In genomic region chr12:40969796-40970195, GRCh38 we compare ENCODE assay signal across 21 cellular contexts.
DNase-seq lines count a peak whose midpoint lies in the region; ATAC-seq and TF ChIP-seq lines count a peak whose summit lies in the region.
"Had no signal": no experiment of that assay in that cellular context is flagged by ENCODE, and none has a peak within 500 bp of the region (broad histone marks: within the 10 kb centered on the region; RNA-seq: fewer than 3 reads in every experiment).

No MANE protein-coding gene starts in this region.

- intact Hi-C loops in HCT116 (cut with micrococcal nuclease), result loop anchor here (10.0 kb wide), 1 partner anchor 295 kb away; no protein-coding TSS in a partner anchor

- H3K27ac Mint-ChIP-seq in neural progenitor cell (no peak overlapping the region), type B pancreatic cell (no peak overlapping the region)
- H3K27ac Mint-ChIP-seq: CD8-positive, alpha-beta T cell; HFFc6 had no signal

- no peaks in the 10 kb centered on the region for H3K9me3 ChIP-seq in HCT116 (ENCODE audit: control insufficient read depth in 1 of 2, insufficient read depth in 1 of 2, low read depth in 1 of 2, low read length in 2 of 2)
- no peaks in the 10 kb centered on the region for H3K9me3 ChIP-seq in neural progenitor cell (ENCODE audit: low read depth)
- H3K9me3 ChIP-seq: A549, Caco-2 had no signal

- POLR2A ChIA-PET in HCT116 (lab: Charles Lee), result no interaction called here

- H3K4me3 Mint-ChIP-seq in neural progenitor cell (no peak overlapping the region), type B pancreatic cell (no peak overlapping the region)
- H3K4me3 Mint-ChIP-seq: CD8-positive, alpha-beta T cell; HFFc6 had no signal

- H3K27me3 ChIP-seq in HCT116 (ENCODE audit: insufficient read depth, low read length) (no peaks in the 10 kb centered on the region), neural progenitor cell (no peaks in the 10 kb centered on the region)

- TF ChIP-seq CTCF in HCT116 (IDR thresholded peaks at IDR 0.05 in 2 of 3, conservative IDR thresholded peaks at IDR 0.05 in 1 of 3; ENCODE audit: borderline replicate concordance in 1 of 3, insufficient read depth in 1 of 3, low read depth in 2 of 3, low read length in 2 of 3), result no peak
- no peak for TF ChIP-seq CTCF in neural progenitor cell (IDR thresholded peaks at IDR 0.05)
- TF ChIP-seq CTCF in type B pancreatic cell (conservative IDR thresholded peaks at IDR 0.05), result no peak

- H3K36me3 Mint-ChIP-seq in neural progenitor cell (no peaks in the 10 kb centered on the region), type B pancreatic cell (no peaks in the 10 kb centered on the region)
- H3K36me3 Mint-ChIP-seq: CD8-positive, alpha-beta T cell had no signal

- no peak overlapping the region for H2AFZ ChIP-seq in HCT116 (ENCODE audit: low read depth, low read length, poor library complexity, severe bottlenecking)
- no peak overlapping the region for H2AFZ ChIP-seq in neural progenitor cell (replicated peaks)

- no peak for ATAC-seq in HCT116
- ATAC-seq in HG03457 (IDR thresholded peaks at IDR 0.05; ENCODE audit: unreplicated experiment), result no peak
- ATAC-seq: CD8-positive, alpha-beta T cell; Panc1 had no signal

- no peak overlapping the region for H3K4me3 ChIP-seq in HCT116 (replicated peaks in 1 of 2; ENCODE audit: low read depth in 1 of 2, low read length in 2 of 2)
- H3K4me3 ChIP-seq in neural progenitor cell, result no peak overlapping the region
- H3K4me3 ChIP-seq: A549 had no signal

- BruUV-seq in HCT116 (replicated peaks; lab: Mats Ljungman, UMichigan), result no TSS peak

- TF ChIP-seq POLR2A in HCT116 (IDR thresholded peaks at IDR 0.05; ENCODE audit: borderline replicate concordance, extremely low read depth, insufficient read depth, insufficient read length), result no peak

- H4K20me1 ChIP-seq in HCT116 (ENCODE audit: insufficient read depth) (no peaks in the 10 kb centered on the region), neural progenitor cell (ENCODE audit: low read depth) (no peaks in the 10 kb centered on the region)

- H3K4me2 ChIP-seq in HCT116 (ENCODE audit: low read length) (peak overlapping the region; percentile 16; the same call in 1 of the 2 replicates), neural progenitor cell (no peak overlapping the region)
- H3K4me2 ChIP-seq: A549 had no signal

- H3K4me1 Mint-ChIP-seq in neural progenitor cell (no peaks in the 10 kb centered on the region), type B pancreatic cell (ENCODE audit: unreplicated experiment) (no peaks in the 10 kb centered on the region)

- H3K4me1 ChIP-seq in HCT116 (ENCODE audit: control insufficient read depth in 1 of 2, insufficient read depth in 2 of 2, low read length in 2 of 2) (no peaks in the 10 kb centered on the region), neural progenitor cell (no peaks in the 10 kb centered on the region)
- H3K4me1 ChIP-seq: A549, Caco-2 had no signal

- H3K9ac ChIP-seq in HCT116 (ENCODE audit: low read length) (no peak overlapping the region), neural progenitor cell (no peak overlapping the region)

- H3K9me3 Mint-ChIP-seq in neural progenitor cell (peaks cover 2% of the 10 kb centered on the region), type B pancreatic cell (no peaks in the 10 kb centered on the region)
- H3K9me3 Mint-ChIP-seq: CD8-positive, alpha-beta T cell; HFFc6 had no signal

- no peaks in the 10 kb centered on the region for H3F3A ChIP-seq in neural progenitor cell (ENCODE audit: low read depth)

- DNase-seq in DMS114 treated with DMSO at 0.1 percent for 48 hours (lab: John Stamatoyannopoulos, UW; ENCODE audit: unreplicated experiment), result peak; percentile 36
- no peak for DNase-seq in HCT116 (ENCODE audit: low read depth, low spot score)
- DNase-seq in iPS-NIHi11 (ENCODE audit: low spot score), result peak; percentile 4
- peak; percentile 8 for DNase-seq in neural progenitor cell (ENCODE audit: low spot score)
- no peak for DNase-seq in NCI-H1694 (lab: John Stamatoyannopoulos, UW)
- no peak for DNase-seq in type B pancreatic cell (ENCODE audit: extremely low spot score, unreplicated experiment)
- DNase-seq: C1 segment of cervical spinal cord; CD8-positive, alpha-beta T cell; DMS153; DND-41; HFFc6; IMR-90; KG1; MM.1S; NCI-H345; T-helper 1 cell had no signal

- H3K79me2 ChIP-seq in HCT116 (ENCODE audit: insufficient read depth, low read length), result no peaks in the 10 kb centered on the region
- no peaks in the 10 kb centered on the region for H3K79me2 ChIP-seq in neural progenitor cell (ENCODE audit: low read depth)

- H3K36me3 ChIP-seq in HCT116 (ENCODE audit: control insufficient read depth in 1 of 2, insufficient read depth in 2 of 2, low read length in 2 of 2), result no peaks in the 10 kb centered on the region
- H3K36me3 ChIP-seq in neural progenitor cell, result no peaks in the 10 kb centered on the region

- no peaks in the 10 kb centered on the region for H3K27me3 Mint-ChIP-seq in neural progenitor cell (ENCODE audit: insufficient read depth, low read depth)
- peaks cover 4% of the 10 kb centered on the region for H3K27me3 Mint-ChIP-seq in type B pancreatic cell

- TF ChIP-seq RAD21 in HCT116 (IDR thresholded peaks at IDR 0.05; ENCODE audit: low read depth), result no peak

- RAD21 ChIA-PET in HCT116 (lab: Charles Lee; ENCODE audit: low non-redundant PET in 1 of 2, low total read pairs in 2 of 2, uncharacterized antibody in 2 of 2, unreplicated experiment in 2 of 2), result no interaction called here

- H3K27ac ChIP-seq in HCT116 (ENCODE audit: low read depth, low read length) (no peak overlapping the region), neural progenitor cell (no peak overlapping the region)
- H3K27ac ChIP-seq: A549, RWPE1 had no signal

- CTCF ChIA-PET in HCT116 (lab: Charles Lee), result interaction anchor here (0.6 to 1.7 kb wide), 4 partner anchors 7 to 1054 kb away, joined by 3 to 9 read pairs (median 6); no protein-coding TSS in a partner anchor

- H3K9me2 ChIP-seq in HCT116 (ENCODE audit: insufficient read depth), result no peaks in the 10 kb centered on the region

TF ChIP-seq in HCT116, 20 proteins besides CTCF, POLR2A, EP300 and RAD21:
- no peak for TF ChIP-seq ZFX (IDR thresholded peaks at IDR 0.05)
- TF ChIP-seq JUND (IDR thresholded peaks at IDR 0.05), result no peak
- TF ChIP-seq SIN3A (IDR thresholded peaks at IDR 0.05; ENCODE audit: low read depth), result no peak

Comparison
In these comparisons a context has a peak if more than half of its experiments do, and no peak if none do; other contexts are left out.
1. DNase-seq: peak in DMS114 treated with DMSO at 0.1 percent for 48 hours (single experiment), iPS-NIHi11 (single experiment) and neural progenitor cell (single experiment); none in HCT116 (single experiment), NCI-H1694 (single experiment) and type B pancreatic cell (single experiment).